1 cellular context compared by ENCODE assay signal in the genomic region with DNA sequence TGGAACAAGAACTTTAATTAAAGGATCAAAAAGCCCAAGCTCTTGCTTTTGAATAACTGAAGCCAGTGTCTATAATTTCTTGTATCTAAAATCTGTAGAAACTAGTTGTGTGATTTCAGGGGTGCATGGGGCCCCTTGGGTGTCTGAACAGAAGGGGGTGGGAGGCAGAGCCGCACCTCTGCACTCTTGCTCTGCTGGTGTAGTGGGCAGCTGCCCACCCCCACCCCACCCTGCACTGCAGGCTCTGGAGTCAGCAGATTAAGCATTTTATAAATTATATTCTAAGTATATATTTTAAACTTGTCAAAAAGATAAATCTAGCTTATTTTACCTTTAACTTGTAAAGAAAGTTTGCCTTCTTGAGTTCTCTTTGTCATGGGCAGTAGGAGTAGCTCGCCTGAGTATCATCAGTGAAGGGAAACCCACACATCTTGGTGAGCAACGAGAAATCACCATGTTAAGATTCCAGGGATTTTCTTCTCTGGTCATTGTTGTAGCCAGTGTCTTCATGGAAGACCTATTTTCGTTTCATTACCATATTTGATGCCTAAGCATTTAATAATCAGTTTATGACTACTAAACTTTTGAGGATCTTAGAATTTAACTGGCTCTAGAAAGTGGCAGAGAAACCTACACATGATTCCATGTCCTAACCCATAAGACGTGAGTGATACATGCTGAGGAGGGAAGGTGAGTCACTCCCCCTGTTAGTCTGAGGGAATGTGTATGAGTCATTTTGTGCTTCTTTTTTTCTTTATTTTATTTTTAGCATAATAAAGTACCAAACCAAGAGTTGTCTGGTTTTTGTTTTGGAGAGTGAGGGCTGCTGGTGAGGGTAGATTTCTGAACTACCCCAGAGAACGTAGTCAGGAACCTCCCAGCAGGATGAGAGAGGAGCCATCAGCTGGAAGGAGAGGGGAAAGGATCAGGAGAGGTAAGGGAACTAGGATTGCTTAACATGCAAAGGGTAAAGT.
TF ChIP-seq lines count a peak whose summit lies in the region.

No MANE protein-coding gene starts in this region.

TF ChIP-seq in HEK293, 187 proteins besides CTCF, POLR2A, EP300 and RAD21 (continued from another document and continues in another):
- TF ChIP-seq, protein P1, sequence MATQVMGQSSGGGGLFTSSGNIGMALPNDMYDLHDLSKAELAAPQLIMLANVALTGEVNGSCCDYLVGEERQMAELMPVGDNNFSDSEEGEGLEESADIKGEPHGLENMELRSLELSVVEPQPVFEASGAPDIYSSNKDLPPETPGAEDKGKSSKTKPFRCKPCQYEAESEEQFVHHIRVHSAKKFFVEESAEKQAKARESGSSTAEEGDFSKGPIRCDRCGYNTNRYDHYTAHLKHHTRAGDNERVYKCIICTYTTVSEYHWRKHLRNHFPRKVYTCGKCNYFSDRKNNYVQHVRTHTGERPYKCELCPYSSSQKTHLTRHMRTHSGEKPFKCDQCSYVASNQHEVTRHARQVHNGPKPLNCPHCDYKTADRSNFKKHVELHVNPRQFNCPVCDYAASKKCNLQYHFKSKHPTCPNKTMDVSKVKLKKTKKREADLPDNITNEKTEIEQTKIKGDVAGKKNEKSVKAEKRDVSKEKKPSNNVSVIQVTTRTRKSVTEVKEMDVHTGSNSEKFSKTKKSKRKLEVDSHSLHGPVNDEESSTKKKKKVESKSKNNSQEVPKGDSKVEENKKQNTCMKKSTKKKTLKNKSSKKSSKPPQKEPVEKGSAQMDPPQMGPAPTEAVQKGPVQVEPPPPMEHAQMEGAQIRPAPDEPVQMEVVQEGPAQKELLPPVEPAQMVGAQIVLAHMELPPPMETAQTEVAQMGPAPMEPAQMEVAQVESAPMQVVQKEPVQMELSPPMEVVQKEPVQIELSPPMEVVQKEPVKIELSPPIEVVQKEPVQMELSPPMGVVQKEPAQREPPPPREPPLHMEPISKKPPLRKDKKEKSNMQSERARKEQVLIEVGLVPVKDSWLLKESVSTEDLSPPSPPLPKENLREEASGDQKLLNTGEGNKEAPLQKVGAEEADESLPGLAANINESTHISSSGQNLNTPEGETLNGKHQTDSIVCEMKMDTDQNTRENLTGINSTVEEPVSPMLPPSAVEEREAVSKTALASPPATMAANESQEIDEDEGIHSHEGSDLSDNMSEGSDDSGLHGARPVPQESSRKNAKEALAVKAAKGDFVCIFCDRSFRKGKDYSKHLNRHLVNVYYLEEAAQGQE (tag by site-specific recombination; IDR thresholded peaks at IDR 0.05): no peak
- TF ChIP-seq ZNF146 (tag by site-specific recombination; IDR thresholded peaks at IDR 0.05) (no peak), YY2 (tag by site-specific recombination; IDR thresholded peaks at IDR 0.05) (no peak), PRDM1 (tag by site-specific recombination; IDR thresholded peaks at IDR 0.05) (peak; percentile 67; the same call in 1 of the 2 replicates), ZNF24 (tag by site-specific recombination; IDR thresholded peaks at IDR 0.05) (no peak), ZNF707 (tag by site-specific recombination; IDR thresholded peaks at IDR 0.05) (no peak), ZNF561 (tag by site-specific recombination; IDR thresholded peaks at IDR 0.05; ENCODE audit: borderline replicate concordance) (no peak), ZNF426 (tag by site-specific recombination; IDR thresholded peaks at IDR 0.05) (no peak), ZNF701 (tag by site-specific recombination; IDR thresholded peaks at IDR 0.05) (no peak), ZNF610 (tag by site-specific recombination; IDR thresholded peaks at IDR 0.05; ENCODE audit: borderline replicate concordance) (no peak), SP2 (tag by site-specific recombination; IDR thresholded peaks at IDR 0.05) (no peak), GFI1B (tag by site-specific recombination; IDR thresholded peaks at IDR 0.05) (no peak), ZNF747 (tag by site-specific recombination; IDR thresholded peaks at IDR 0.05) (no peak), OSR2 (tag by site-specific recombination; IDR thresholded peaks at IDR 0.05) (no peak), ZNF677 (tag by site-specific recombination; IDR thresholded peaks at IDR 0.05) (no peak), ZNF623 (tag by site-specific recombination; IDR thresholded peaks at IDR 0.05) (no peak), ZNF311 (tag by site-specific recombination; IDR thresholded peaks at IDR 0.05; ENCODE audit: borderline replicate concordance) (no peak), ZNF621 (tag by site-specific recombination; IDR thresholded peaks at IDR 0.05) (no peak), ZNF785 (tag by site-specific recombination; IDR thresholded peaks at IDR 0.05) (no peak), ZNF529 (tag by site-specific recombination; IDR thresholded peaks at IDR 0.05; ENCODE audit: insufficient replicate concordance) (no peak), ZNF292 (tag by site-specific recombination; IDR thresholded peaks at IDR 0.05; ENCODE audit: borderline replicate concordance, low read depth) (no peak), KLF9 (tag by site-specific recombination; IDR thresholded peaks at IDR 0.05; ENCODE audit: low read depth) (no peak)
- TF ChIP-seq, protein P2, sequence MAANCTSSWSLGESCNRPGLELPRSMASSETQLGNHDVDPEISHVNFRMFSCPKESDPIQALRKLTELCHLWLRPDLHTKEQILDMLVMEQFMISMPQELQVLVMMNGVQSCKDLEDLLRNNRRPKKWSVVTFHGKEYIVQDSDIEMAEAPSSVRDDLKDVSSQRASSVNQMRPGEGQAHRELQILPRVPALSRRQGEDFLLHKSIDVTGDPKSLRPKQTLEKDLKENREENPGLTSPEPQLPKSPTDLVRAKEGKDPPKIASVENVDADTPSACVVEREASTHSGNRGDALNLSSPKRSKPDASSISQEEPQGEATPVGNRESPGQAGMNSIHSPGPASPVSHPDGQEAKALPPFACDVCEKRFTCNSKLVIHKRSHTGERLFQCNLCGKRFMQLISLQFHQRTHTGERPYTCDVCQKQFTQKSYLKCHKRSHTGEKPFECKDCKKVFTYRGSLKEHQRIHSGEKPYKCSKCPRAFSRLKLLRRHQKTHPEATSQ (tag by site-specific recombination; IDR thresholded peaks at IDR 0.05): no peak
- TF ChIP-seq, protein P3, sequence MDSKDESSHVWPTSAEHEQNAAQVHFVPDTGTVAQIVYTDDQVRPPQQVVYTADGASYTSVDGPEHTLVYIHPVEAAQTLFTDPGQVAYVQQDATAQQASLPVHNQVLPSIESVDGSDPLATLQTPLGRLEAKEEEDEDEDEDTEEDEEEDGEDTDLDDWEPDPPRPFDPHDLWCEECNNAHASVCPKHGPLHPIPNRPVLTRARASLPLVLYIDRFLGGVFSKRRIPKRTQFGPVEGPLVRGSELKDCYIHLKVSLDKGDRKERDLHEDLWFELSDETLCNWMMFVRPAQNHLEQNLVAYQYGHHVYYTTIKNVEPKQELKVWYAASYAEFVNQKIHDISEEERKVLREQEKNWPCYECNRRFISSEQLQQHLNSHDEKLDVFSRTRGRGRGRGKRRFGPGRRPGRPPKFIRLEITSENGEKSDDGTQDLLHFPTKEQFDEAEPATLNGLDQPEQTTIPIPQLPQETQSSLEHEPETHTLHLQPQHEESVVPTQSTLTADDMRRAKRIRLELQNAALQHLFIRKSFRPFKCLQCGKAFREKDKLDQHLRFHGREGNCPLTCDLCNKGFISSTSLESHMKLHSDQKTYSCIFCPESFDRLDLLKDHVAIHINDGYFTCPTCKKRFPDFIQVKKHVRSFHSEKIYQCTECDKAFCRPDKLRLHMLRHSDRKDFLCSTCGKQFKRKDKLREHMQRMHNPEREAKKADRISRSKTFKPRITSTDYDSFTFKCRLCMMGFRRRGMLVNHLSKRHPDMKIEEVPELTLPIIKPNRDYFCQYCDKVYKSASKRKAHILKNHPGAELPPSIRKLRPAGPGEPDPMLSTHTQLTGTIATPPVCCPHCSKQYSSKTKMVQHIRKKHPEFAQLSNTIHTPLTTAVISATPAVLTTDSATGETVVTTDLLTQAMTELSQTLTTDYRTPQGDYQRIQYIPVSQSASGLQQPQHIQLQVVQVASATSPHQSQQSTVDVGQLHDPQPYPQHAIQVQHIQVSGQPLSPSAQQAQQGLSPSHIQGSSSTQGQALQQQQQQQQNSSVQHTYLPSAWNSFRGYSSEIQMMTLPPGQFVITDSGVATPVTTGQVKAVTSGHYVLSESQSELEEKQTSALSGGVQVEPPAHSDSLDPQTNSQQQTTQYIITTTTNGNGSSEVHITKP (tag by site-specific recombination; IDR thresholded peaks at IDR 0.05): no peak
- TF ChIP-seq, protein P4, sequence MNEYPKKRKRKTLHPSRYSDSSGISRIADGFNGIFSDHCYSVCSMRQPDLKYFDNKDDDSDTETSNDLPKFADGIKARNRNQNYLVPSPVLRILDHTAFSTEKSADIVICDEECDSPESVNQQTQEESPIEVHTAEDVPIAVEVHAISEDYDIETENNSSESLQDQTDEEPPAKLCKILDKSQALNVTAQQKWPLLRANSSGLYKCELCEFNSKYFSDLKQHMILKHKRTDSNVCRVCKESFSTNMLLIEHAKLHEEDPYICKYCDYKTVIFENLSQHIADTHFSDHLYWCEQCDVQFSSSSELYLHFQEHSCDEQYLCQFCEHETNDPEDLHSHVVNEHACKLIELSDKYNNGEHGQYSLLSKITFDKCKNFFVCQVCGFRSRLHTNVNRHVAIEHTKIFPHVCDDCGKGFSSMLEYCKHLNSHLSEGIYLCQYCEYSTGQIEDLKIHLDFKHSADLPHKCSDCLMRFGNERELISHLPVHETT (tag by site-specific recombination; IDR thresholded peaks at IDR 0.05): no peak
- TF ChIP-seq, protein P5, sequence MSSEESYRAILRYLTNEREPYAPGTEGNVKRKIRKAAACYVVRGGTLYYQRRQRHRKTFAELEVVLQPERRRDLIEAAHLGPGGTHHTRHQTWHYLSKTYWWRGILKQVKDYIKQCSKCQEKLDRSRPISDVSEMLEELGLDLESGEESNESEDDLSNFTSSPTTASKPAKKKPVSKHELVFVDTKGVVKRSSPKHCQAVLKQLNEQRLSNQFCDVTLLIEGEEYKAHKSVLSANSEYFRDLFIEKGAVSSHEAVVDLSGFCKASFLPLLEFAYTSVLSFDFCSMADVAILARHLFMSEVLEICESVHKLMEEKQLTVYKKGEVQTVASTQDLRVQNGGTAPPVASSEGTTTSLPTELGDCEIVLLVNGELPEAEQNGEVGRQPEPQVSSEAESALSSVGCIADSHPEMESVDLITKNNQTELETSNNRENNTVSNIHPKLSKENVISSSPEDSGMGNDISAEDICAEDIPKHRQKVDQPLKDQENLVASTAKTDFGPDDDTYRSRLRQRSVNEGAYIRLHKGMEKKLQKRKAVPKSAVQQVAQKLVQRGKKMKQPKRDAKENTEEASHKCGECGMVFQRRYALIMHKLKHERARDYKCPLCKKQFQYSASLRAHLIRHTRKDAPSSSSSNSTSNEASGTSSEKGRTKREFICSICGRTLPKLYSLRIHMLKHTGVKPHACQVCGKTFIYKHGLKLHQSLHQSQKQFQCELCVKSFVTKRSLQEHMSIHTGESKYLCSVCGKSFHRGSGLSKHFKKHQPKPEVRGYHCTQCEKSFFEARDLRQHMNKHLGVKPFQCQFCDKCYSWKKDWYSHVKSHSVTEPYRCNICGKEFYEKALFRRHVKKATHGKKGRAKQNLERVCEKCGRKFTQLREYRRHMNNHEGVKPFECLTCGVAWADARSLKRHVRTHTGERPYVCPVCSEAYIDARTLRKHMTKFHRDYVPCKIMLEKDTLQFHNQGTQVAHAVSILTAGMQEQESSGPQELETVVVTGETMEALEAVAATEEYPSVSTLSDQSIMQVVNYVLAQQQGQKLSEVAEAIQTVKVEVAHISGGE (tag by site-specific recombination; conservative IDR thresholded peaks at IDR 0.05; ENCODE audit: low read depth): no peak
- TF ChIP-seq, protein P6, sequence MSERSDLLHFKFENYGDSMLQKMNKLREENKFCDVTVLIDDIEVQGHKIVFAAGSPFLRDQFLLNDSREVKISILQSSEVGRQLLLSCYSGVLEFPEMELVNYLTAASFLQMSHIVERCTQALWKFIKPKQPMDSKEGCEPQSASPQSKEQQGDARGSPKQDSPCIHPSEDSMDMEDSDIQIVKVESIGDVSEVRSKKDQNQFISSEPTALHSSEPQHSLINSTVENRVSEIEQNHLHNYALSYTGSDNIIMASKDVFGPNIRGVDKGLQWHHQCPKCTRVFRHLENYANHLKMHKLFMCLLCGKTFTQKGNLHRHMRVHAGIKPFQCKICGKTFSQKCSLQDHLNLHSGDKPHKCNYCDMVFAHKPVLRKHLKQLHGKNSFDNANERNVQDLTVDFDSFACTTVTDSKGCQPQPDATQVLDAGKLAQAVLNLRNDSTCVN (tag by site-specific recombination; optimal IDR thresholded peaks at IDR 0.05): no peak
- TF ChIP-seq, protein P7, sequence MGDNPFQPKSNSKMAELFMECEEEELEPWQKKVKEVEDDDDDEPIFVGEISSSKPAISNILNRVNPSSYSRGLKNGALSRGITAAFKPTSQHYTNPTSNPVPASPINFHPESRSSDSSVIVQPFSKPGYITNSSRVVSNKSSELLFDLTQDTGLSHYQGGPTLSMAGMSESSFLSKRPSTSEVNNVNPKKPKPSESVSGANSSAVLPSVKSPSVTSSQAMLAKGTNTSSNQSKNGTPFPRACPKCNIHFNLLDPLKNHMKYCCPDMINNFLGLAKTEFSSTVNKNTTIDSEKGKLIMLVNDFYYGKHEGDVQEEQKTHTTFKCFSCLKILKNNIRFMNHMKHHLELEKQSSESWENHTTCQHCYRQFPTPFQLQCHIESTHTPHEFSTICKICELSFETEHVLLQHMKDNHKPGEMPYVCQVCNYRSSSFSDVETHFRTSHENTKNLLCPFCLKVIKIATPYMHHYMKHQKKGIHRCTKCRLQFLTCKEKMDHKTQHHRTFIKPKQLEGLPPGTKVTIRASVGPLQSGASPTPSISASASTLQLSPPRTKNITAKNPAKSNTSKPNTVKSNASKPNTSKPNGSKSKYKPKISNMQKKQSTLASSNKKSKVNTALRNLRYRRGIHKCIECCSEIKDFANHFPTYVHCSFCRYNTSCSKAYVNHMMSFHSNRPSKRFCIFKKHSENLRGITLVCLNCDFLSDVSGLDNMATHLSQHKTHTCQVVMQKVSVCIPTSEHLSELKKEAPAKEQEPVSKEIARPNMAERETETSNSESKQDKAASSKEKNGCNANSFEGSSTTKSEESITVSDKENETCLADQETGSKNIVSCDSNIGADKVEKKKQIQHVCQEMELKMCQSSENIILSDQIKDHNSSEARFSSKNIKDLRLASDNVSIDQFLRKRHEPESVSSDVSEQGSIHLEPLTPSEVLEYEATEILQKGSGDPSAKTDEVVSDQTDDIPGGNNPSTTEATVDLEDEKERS (tag by site-specific recombination; IDR thresholded peaks at IDR 0.05): no peak
- TF ChIP-seq, protein P8, sequence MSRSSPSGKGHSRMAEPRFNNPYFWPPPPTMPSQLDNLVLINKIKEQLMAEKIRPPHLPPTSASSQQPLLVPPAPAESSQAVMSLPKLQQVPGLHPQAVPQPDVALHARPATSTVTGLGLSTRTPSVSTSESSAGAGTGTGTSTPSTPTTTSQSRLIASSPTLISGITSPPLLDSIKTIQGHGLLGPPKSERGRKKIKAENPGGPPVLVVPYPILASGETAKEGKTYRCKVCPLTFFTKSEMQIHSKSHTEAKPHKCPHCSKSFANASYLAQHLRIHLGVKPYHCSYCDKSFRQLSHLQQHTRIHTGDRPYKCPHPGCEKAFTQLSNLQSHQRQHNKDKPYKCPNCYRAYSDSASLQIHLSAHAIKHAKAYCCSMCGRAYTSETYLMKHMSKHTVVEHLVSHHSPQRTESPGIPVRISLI (tag by site-specific recombination; IDR thresholded peaks at IDR 0.05): 0 out of 2 replicates have a peak, but pooled peaks have one; percentile 59
- TF ChIP-seq, protein P9, sequence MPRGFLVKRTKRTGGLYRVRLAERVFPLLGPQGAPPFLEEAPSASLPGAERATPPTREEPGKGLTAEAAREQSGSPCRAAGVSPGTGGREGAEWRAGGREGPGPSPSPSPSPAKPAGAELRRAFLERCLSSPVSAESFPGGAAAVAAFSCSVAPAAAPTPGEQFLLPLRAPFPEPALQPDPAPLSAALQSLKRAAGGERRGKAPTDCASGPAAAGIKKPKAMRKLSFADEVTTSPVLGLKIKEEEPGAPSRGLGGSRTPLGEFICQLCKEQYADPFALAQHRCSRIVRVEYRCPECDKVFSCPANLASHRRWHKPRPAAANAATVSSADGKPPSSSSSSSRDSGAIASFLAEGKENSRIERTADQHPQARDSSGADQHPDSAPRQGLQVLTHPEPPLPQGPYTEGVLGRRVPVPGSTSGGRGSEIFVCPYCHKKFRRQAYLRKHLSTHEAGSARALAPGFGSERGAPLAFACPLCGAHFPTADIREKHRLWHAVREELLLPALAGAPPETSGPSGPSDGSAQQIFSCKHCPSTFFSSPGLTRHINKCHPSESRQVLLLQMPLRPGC (tag by site-specific recombination; IDR thresholded peaks at IDR 0.05): peak; percentile 87
